In the genomic region with DNA sequence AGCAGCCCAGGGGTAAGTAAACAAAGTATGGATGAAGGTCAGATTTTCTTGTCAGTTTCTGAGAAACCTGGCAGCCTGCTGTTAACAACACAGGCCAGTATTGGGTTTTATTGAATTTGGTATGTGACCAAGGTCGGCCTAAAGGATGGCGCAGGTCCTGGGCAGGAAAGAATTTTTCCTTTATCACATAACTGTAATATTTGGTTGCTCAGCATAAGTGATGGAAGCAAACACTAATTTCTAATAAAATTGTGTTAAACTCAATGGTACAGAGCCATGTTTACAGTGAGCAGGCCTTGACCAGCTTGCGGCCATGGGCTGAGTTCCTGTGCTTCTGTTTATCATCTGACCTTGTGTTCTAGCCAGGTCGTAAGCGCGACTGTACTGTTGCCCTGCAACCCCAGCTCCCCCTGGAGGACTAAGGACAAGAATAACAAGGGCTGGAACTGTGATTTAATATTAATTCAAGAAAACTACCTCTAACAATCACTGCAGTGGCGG, we compare ENCODE assay signal across 10 cellular contexts. TPM values are rescaled to one million over a fixed set of nuclear protein-coding genes. Genes with fewer than 3 reads are reported as not detected.
DNase-seq lines count a peak whose midpoint lies in the region; ATAC-seq, FAIRE-seq and TF ChIP-seq lines count a peak whose summit lies in the region.
"Had no signal": no experiment of that assay in that cellular context is flagged by ENCODE, and none has a peak within 500 bp of the region (broad histone marks: within the 10 kb centered on the region; RNA-seq: fewer than 3 reads in every experiment).

No MANE protein-coding gene starts in this region.

- DNase-seq in MG63 (peak; percentile 69), dermis blood vessel endothelial cell (peak; percentile 90), right lobe of liver (peak; percentile 66 to 83 (median 77)), NCI-H1105 (lab: John Stamatoyannopoulos, UW) (no peak), frontal cortex (ENCODE audit: low spot score in 2 of 2) (no peak)

- H3K4me3 ChIP-seq in MG63, result no peak overlapping the region
- peak overlapping the region in 2 of 3 donors; percentile 22 to 34 for H3K4me3 ChIP-seq in right lobe of liver

- H3K36me3 ChIP-seq in MG63 (peaks cover 87% of the 10 kb centered on the region), right lobe of liver (peaks cover 8 to 74% (median 40%) of the 10 kb centered on the region in 4 donors)

- H3K27me3 ChIP-seq in MG63 (no peaks in the 10 kb centered on the region), right lobe of liver (no peaks in the 10 kb centered on the region)

- intact Hi-C loops in right lobe of liver (cut with DNase I), result loop anchor here in 1 of 2 donors (10.0 kb wide), 1 partner anchor 112 kb away; no protein-coding TSS in a partner anchor

- ATAC-seq in right lobe of liver (peak; percentile 63 to 83 (median 70)), GM18861 (IDR thresholded peaks at IDR 0.05; ENCODE audit: unreplicated experiment) (no peak), GM18519 (IDR thresholded peaks at IDR 0.05; ENCODE audit: low FRiP score, unreplicated experiment) (no peak)

- H3K27ac ChIP-seq in C4-2B, result peak overlapping the region; percentile 15
- peak overlapping the region; percentile 72 to 89 (median 86) for H3K27ac ChIP-seq in right lobe of liver

- no peak for FAIRE-seq in frontal cortex (lab: Jason Lieb, UNC)
- FAIRE-seq: HTR-8/SVneo had no signal

- TF ChIP-seq CTCF in C4-2B (conservative IDR thresholded peaks at IDR 0.05), result no peak; the same call in 1 of the 2 replicates
- TF ChIP-seq CTCF in right lobe of liver (IDR thresholded peaks at IDR 0.05), result peak; percentile 46 to 65 (median 61)

- TF ChIP-seq POLR2A in right lobe of liver (IDR thresholded peaks at IDR 0.05), result no peak

- 13% methylated on average over 7 of the region's 7 CpGs for WGBS in right lobe of liver (ENCODE audit: insufficient coverage, low coverage, low lambda C conversion rate, missing lambda C conversion rate)

- peaks cover 3 to 62% (median 34%) of the 10 kb centered on the region in 4 donors for H3K4me1 ChIP-seq in right lobe of liver

- no peaks in the 10 kb centered on the region for H3K9me3 ChIP-seq in MG63
- H3K9me3 ChIP-seq in right lobe of liver, result no peaks in the 10 kb centered on the region

RNA-seq across cellular contexts. Expression of a gene that starts 10.5 kb away (rescaled TPM):
- 161 and 244 TPM in 2 replicates for total RNA-seq in MG63 (2014; rRNA removed; shearing (Covaris generic); ENCODE audit: low replicate concordance)
- total RNA-seq in dermis blood vessel endothelial cell (69.4 and 92.4 TPM in 2 replicates), right lobe of liver (100 to 1,000 TPM in 5 of 6 experiments, 10 to 100 TPM in 1; 92.5 to 156 (median 130) TPM), frontal cortex (42.0 TPM)

RNA-seq across cellular contexts. Expression of a gene that starts 11.2 kb away (rescaled TPM):
- total RNA-seq in MG63 (2014; rRNA removed; shearing (Covaris generic); ENCODE audit: low replicate concordance), result 29.2 and 31.9 TPM in 2 replicates
- total RNA-seq in dermis blood vessel endothelial cell (107 and 108 TPM in 2 replicates), right lobe of liver (10 to 100 TPM; 32.3 to 87.6 (median 38.2) TPM), frontal cortex (28.5 TPM)

RNA-seq across cellular contexts. Expression of a gene that starts 11.5 kb away (rescaled TPM):
- 41.9 and 64.9 TPM in 2 replicates for total RNA-seq in MG63 (2014; rRNA removed; shearing (Covaris generic); ENCODE audit: low replicate concordance)
- total RNA-seq in dermis blood vessel endothelial cell, result 35.3 and 61.4 TPM in 2 replicates
- total RNA-seq in right lobe of liver, result 10 to 100 TPM; 20.6 to 29.6 (median 26.1) TPM
- total RNA-seq in frontal cortex, result 31.0 TPM

RNA-seq across cellular contexts. Expression of a gene that starts 18.2 kb away (rescaled TPM):
- not detected in 2 replicates for total RNA-seq in MG63 (2014; rRNA removed; shearing (Covaris generic); ENCODE audit: low replicate concordance)
- total RNA-seq in dermis blood vessel endothelial cell (not detected in 2 replicates), right lobe of liver (not detected), frontal cortex (not detected)
- total RNA-seq: urinary bladder had no signal

RNA-seq across cellular contexts. Expression of a gene that starts 23.3 kb away (rescaled TPM):
- 3.3 TPM in 1 of 2 replicates, not detected in the other for total RNA-seq in MG63 (2014; rRNA removed; shearing (Covaris generic); ENCODE audit: low replicate concordance)
- total RNA-seq in dermis blood vessel endothelial cell (0.14 and 0.34 TPM in 2 replicates), right lobe of liver (1,000 to 10,000 TPM; 2,747 to 3,771 (median 3,031) TPM), frontal cortex (0.41 TPM)

Comparison
In these comparisons a context has a peak if more than half of its experiments do, and no peak if none do; other contexts are left out.
1. DNase-seq: peak in MG63 (single experiment), dermis blood vessel endothelial cell (single experiment) and right lobe of liver (3 of 3); none in NCI-H1105 (single experiment) and frontal cortex (0 of 2).
2. ATAC-seq: peak in right lobe of liver (4 of 4); none in GM18861 (single experiment) and GM18519 (single experiment).